1 cellular context compared by ENCODE assay signal in genomic region chr16:4271176-4272113, GRCh38.
TF ChIP-seq lines count a peak whose summit lies in the region.

No MANE protein-coding gene starts in this region.

TF ChIP-seq in HEK293, 187 proteins besides CTCF, POLR2A, EP300 and RAD21 (continued from another document and continues in another):
- TF ChIP-seq TSHZ1 (tag by site-specific recombination; IDR thresholded peaks at IDR 0.05; ENCODE audit: borderline replicate concordance): no peak; the same call in 1 of the 2 replicates
- peak; percentile 89 for TF ChIP-seq ZNF2 (tag by site-specific recombination; IDR thresholded peaks at IDR 0.05)
- peak; percentile 92 for TF ChIP-seq SP3 (tag by site-specific recombination; IDR thresholded peaks at IDR 0.05)
- TF ChIP-seq, protein P1, sequence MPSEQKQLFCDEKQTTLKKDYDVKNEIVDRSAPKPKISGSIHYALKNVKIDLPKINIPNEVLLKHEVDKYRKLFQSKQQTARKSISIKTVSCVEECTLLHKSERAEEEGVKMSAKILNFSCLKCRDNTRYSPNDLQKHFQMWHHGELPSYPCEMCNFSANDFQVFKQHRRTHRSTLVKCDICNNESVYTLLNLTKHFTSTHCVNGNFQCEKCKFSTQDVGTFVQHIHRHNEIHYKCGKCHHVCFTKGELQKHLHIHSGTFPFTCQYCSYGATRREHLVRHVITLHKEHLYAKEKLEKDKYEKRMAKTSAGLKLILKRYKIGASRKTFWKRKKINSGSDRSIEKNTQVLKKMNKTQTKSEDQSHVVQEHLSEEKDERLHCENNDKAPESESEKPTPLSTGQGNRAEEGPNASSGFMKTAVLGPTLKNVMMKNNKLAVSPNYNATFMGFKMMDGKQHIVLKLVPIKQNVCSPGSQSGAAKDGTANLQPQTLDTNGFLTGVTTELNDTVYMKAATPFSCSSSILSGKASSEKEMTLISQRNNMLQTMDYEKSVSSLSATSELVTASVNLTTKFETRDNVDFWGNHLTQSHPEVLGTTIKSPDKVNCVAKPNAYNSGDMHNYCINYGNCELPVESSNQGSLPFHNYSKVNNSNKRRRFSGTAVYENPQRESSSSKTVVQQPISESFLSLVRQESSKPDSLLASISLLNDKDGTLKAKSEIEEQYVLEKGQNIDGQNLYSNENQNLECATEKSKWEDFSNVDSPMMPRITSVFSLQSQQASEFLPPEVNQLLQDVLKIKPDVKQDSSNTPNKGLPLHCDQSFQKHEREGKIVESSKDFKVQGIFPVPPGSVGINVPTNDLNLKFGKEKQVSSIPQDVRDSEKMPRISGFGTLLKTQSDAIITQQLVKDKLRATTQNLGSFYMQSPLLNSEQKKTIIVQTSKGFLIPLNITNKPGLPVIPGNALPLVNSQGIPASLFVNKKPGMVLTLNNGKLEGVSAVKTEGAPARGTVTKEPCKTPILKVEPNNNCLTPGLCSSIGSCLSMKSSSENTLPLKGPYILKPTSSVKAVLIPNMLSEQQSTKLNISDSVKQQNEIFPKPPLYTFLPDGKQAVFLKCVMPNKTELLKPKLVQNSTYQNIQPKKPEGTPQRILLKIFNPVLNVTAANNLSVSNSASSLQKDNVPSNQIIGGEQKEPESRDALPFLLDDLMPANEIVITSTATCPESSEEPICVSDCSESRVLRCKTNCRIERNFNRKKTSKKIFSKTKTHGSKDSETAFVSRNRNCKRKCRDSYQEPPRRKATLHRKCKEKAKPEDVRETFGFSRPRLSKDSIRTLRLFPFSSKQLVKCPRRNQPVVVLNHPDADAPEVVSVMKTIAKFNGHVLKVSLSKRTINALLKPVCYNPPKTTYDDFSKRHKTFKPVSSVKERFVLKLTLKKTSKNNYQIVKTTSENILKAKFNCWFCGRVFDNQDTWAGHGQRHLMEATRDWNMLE (tag by site-specific recombination; conservative IDR thresholded peaks at IDR 0.05; ENCODE audit: low read depth): no peak
- no peak for TF ChIP-seq ZNF837 (tag by site-specific recombination; IDR thresholded peaks at IDR 0.05)
- peak; percentile 69 for TF ChIP-seq KLF9 (tag by site-specific recombination; IDR thresholded peaks at IDR 0.05; ENCODE audit: low read depth)
- no peak for TF ChIP-seq ZNF701 (tag by site-specific recombination; IDR thresholded peaks at IDR 0.05)
- no peak for TF ChIP-seq ZNF513 (tag by site-specific recombination; IDR thresholded peaks at IDR 0.05)
- peak; percentile 85 for TF ChIP-seq ZXDB (tag by site-specific recombination; IDR thresholded peaks at IDR 0.05)
- no peak; the same call in 1 of the 2 replicates for TF ChIP-seq MZF1 (tag by site-specific recombination; IDR thresholded peaks at IDR 0.05; ENCODE audit: borderline replicate concordance)
- TF ChIP-seq ZNF121 (tag by site-specific recombination; IDR thresholded peaks at IDR 0.05): 0 out of 2 replicates have a peak, but pooled peaks have one; percentile 26
- peak; percentile 97 for TF ChIP-seq ZIC2 (tag by site-specific recombination; IDR thresholded peaks at IDR 0.05)
- peak; percentile 90 for TF ChIP-seq GLIS2 (tag by site-specific recombination; IDR thresholded peaks at IDR 0.05)
- no peak for TF ChIP-seq ZNF792 (tag by site-specific recombination; IDR thresholded peaks at IDR 0.05)
- TF ChIP-seq ZNF138 (tag by site-specific recombination; IDR thresholded peaks at IDR 0.05; ENCODE audit: borderline replicate concordance): no peak
- TF ChIP-seq ZNF394 (tag by site-specific recombination; IDR thresholded peaks at IDR 0.05; ENCODE audit: borderline replicate concordance): peak; percentile 61; the same call in 1 of the 2 replicates
- TF ChIP-seq ZBTB48 (tag by site-specific recombination; IDR thresholded peaks at IDR 0.05): peak; percentile 79
- TF ChIP-seq, protein P2, sequence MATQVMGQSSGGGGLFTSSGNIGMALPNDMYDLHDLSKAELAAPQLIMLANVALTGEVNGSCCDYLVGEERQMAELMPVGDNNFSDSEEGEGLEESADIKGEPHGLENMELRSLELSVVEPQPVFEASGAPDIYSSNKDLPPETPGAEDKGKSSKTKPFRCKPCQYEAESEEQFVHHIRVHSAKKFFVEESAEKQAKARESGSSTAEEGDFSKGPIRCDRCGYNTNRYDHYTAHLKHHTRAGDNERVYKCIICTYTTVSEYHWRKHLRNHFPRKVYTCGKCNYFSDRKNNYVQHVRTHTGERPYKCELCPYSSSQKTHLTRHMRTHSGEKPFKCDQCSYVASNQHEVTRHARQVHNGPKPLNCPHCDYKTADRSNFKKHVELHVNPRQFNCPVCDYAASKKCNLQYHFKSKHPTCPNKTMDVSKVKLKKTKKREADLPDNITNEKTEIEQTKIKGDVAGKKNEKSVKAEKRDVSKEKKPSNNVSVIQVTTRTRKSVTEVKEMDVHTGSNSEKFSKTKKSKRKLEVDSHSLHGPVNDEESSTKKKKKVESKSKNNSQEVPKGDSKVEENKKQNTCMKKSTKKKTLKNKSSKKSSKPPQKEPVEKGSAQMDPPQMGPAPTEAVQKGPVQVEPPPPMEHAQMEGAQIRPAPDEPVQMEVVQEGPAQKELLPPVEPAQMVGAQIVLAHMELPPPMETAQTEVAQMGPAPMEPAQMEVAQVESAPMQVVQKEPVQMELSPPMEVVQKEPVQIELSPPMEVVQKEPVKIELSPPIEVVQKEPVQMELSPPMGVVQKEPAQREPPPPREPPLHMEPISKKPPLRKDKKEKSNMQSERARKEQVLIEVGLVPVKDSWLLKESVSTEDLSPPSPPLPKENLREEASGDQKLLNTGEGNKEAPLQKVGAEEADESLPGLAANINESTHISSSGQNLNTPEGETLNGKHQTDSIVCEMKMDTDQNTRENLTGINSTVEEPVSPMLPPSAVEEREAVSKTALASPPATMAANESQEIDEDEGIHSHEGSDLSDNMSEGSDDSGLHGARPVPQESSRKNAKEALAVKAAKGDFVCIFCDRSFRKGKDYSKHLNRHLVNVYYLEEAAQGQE (tag by site-specific recombination; IDR thresholded peaks at IDR 0.05): 0 out of 2 replicates have a peak, but pooled peaks have one; percentile 41
- TF ChIP-seq ZNF211 (tag by site-specific recombination; IDR thresholded peaks at IDR 0.05; ENCODE audit: low read depth): no peak
- TF ChIP-seq ATF2 (tag by site-specific recombination; IDR thresholded peaks at IDR 0.05; ENCODE audit: low read depth): no peak
- TF ChIP-seq ZNF600 (tag by site-specific recombination; IDR thresholded peaks at IDR 0.05): peak; percentile 80
- TF ChIP-seq ZNF623 (tag by site-specific recombination; IDR thresholded peaks at IDR 0.05): peak; percentile 16; the same call in 1 of the 2 replicates
- TF ChIP-seq GLIS1 (tag by site-specific recombination; IDR thresholded peaks at IDR 0.05): peak; percentile 81
- no peak for TF ChIP-seq ZNF473 (tag by site-specific recombination; IDR thresholded peaks at IDR 0.05)
- no peak for TF ChIP-seq ZNF560 (tag by site-specific recombination; IDR thresholded peaks at IDR 0.05; ENCODE audit: borderline replicate concordance)
- no peak; the same call in 1 of the 2 replicates for TF ChIP-seq ZBTB1 (tag by site-specific recombination; IDR thresholded peaks at IDR 0.05)
- peak; percentile 68 for TF ChIP-seq FEZF1 (tag by site-specific recombination; IDR thresholded peaks at IDR 0.05)
- TF ChIP-seq, protein P3, sequence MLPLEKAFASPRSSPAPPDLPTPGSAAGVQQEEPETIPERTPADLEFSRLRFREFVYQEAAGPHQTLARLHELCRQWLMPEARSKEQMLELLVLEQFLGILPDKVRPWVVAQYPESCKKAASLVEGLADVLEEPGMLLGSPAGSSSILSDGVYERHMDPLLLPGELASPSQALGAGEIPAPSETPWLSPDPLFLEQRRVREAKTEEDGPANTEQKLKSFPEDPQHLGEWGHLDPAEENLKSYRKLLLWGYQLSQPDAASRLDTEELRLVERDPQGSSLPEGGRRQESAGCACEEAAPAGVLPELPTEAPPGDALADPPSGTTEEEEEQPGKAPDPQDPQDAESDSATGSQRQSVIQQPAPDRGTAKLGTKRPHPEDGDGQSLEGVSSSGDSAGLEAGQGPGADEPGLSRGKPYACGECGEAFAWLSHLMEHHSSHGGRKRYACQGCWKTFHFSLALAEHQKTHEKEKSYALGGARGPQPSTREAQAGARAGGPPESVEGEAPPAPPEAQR (tag by site-specific recombination; IDR thresholded peaks at IDR 0.05): 0 out of 2 replicates have a peak, but pooled peaks have one; percentile 46
- peak; percentile 57 for TF ChIP-seq KLF1 (tag by site-specific recombination; IDR thresholded peaks at IDR 0.05)
- TF ChIP-seq ZSCAN16 (tag by site-specific recombination; IDR thresholded peaks at IDR 0.05): no peak
- 0 out of 2 replicates have a peak, but pooled peaks have one; percentile 25 for TF ChIP-seq MYNN (tag by site-specific recombination; IDR thresholded peaks at IDR 0.05; ENCODE audit: borderline replicate concordance)
- TF ChIP-seq ZNF423 (tag by site-specific recombination; IDR thresholded peaks at IDR 0.05): peak; percentile 95
- TF ChIP-seq SCRT1 (tag by site-specific recombination; IDR thresholded peaks at IDR 0.05; ENCODE audit: borderline replicate concordance): peak; percentile 93
- TF ChIP-seq ZNF791 (tag by site-specific recombination; IDR thresholded peaks at IDR 0.05): no peak
- 0 out of 2 replicates have a peak, but pooled peaks have one; percentile 7 for TF ChIP-seq ZNF266 (tag by site-specific recombination; IDR thresholded peaks at IDR 0.05; ENCODE audit: low read depth)
- TF ChIP-seq ZFP3 (tag by site-specific recombination; IDR thresholded peaks at IDR 0.05; ENCODE audit: low read depth): no peak
- TF ChIP-seq ZNF114 (tag by site-specific recombination; IDR thresholded peaks at IDR 0.05): no peak
- peak; percentile 52; the same call in 1 of the 2 replicates for TF ChIP-seq ZNF16 (tag by site-specific recombination; IDR thresholded peaks at IDR 0.05; ENCODE audit: low read depth)
- TF ChIP-seq PRDM4 (tag by site-specific recombination; IDR thresholded peaks at IDR 0.05): peak; percentile 16; the same call in 1 of the 2 replicates
- no peak for TF ChIP-seq GLI2 (tag by site-specific recombination; IDR thresholded peaks at IDR 0.05; ENCODE audit: borderline replicate concordance, low read depth)
- TF ChIP-seq ZNF544 (tag by site-specific recombination; IDR thresholded peaks at IDR 0.05): no peak
- no peak for TF ChIP-seq ZNF585B (tag by site-specific recombination; IDR thresholded peaks at IDR 0.05)
